11 cellular contexts compared by ENCODE assay signal in the genomic region with DNA sequence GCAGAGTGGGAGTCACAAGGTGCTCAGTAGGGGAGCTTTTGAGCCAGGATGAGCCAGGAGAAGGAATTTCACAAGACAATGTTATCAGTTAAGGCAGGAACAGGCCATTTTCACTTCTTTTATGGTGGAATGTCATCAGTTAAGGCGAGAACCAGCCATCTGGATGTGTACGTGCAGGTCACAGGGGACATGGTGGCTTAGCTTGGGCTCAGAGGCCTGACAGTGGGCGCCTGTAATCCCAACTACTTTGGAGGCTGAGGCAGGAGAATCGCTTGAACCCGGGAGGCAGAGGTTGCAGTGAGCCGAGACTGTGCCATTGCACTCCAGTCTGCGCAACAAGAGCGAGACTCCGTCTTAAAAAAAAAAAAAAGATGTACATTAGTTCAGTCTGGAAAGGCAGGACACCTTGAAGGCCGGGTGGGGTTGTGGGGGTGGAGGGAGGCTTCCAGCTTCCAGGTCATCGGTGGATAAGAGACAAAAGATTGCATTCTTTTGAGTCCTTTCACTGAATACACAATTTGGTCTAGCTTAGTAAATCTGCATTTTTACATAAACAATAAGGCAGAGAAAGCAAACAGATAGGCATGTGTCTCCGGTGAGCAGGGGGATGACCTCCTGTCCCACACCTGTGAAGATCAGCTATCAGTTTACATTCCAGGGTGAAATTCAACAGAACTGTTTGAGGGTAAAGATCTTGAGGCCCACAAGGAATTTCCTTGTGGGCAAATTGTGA. TPM values are rescaled to one million over a fixed set of nuclear protein-coding genes. Genes with fewer than 3 reads are reported as not detected.
DNase-seq lines count a peak whose midpoint lies in the region; ATAC-seq, FAIRE-seq and TF ChIP-seq lines count a peak whose summit lies in the region.
"Not testable (repeated sequence)": the region's sequence is repeated elsewhere in the genome, so short reads cannot be mapped to it uniquely, and the experiment has no call there.
"Had no signal": no experiment of that assay in that cellular context is flagged by ENCODE, and none has a peak within 500 bp of the region (broad histone marks: within the 10 kb centered on the region; RNA-seq: fewer than 3 reads in every experiment).

No MANE protein-coding gene starts in this region.

- H4K20me1 ChIP-seq in neural progenitor cell (ENCODE audit: low read depth), result not testable (repeated sequence)

- peak overlapping the region; percentile 95 for H3K27ac Mint-ChIP-seq in Caco-2 (ENCODE audit: unreplicated experiment)
- H3K27ac Mint-ChIP-seq in activated naive CD4-positive, alpha-beta T cell treated with anti-CD3 and anti-CD28 coated beads, Interleukin-2, amount 10 ng/mL, durations not matched to agents 7 days and 5 days, result peak overlapping the region; percentile 52
- peak overlapping the region; percentile 98 for H3K27ac Mint-ChIP-seq in endodermal cell
- not testable (repeated sequence) for H3K27ac Mint-ChIP-seq in neural progenitor cell
- peak overlapping the region; percentile 98 for H3K27ac Mint-ChIP-seq in stimulated activated effector memory CD8-positive, alpha-beta T cell treated with anti-CD3 and anti-CD28 coated beads, Interleukin-12 subunit alpha, Interleukin-12 subunit beta, amount 100 ng/mL, for 72 hours

- CTCF ChIA-PET in Caco-2 (lab: Charles Lee), result interaction anchor here (0.7 to 1.4 kb wide), 5 partner anchors 19 to 452 kb away, joined by 3 to 4 read pairs (median 3); partner anchors contain the start of gene LRRC3
- CTCF ChIA-PET in activated naive CD4-positive, alpha-beta T cell treated with anti-CD3 and anti-CD28 coated beads, Interleukin-2, amount 10 ng/mL, durations not matched to agents 7 days and 5 days (lab: Charles Lee), result interaction anchor here (0.8 to 1.2 kb wide), 2 partner anchors 11 to 169 kb away, joined by 3 read pairs; partner anchors contain the start of gene TRPM2

- not testable (repeated sequence) for BruUV-seq in Caco-2 (replicated peaks; lab: Mats Ljungman, UMichigan)

- peak overlapping the region; percentile 51 for H3K9ac ChIP-seq in HUES64 (ENCODE audit: low read depth, low read length)
- peak overlapping the region; percentile 88 for H3K9ac ChIP-seq in endodermal cell (ENCODE audit: extremely low read depth, low read length, poor library complexity, severe bottlenecking)
- H3K9ac ChIP-seq in kidney (ENCODE audit: low read length in 2 of 2); neural progenitor cell: not testable (repeated sequence)

- H3K4me1 Mint-ChIP-seq in Caco-2 (ENCODE audit: low read depth, unreplicated experiment) (peaks cover 41% of the 10 kb centered on the region), endodermal cell (peaks cover 51% of the 10 kb centered on the region), neural progenitor cell (peaks cover 22% of the 10 kb centered on the region)
- H3K4me1 Mint-ChIP-seq in activated naive CD4-positive, alpha-beta T cell treated with anti-CD3 and anti-CD28 coated beads, Interleukin-2, amount 10 ng/mL, durations not matched to agents 7 days and 5 days, result peaks cover 27% of the 10 kb centered on the region
- H3K4me1 Mint-ChIP-seq in stimulated activated effector memory CD8-positive, alpha-beta T cell treated with anti-CD3 and anti-CD28 coated beads, Interleukin-12 subunit alpha, Interleukin-12 subunit beta, amount 100 ng/mL, for 72 hours, result peaks cover 26% of the 10 kb centered on the region

- H3K27ac ChIP-seq in HUES64 (ENCODE audit: low read depth, low read length) (peak overlapping the region; percentile 76; the same call in 1 of the 2 replicates), endodermal cell (ENCODE audit: low read depth, low read length) (peak overlapping the region; percentile 79)
- H3K27ac ChIP-seq in kidney (ENCODE audit: low read depth in 2 of 2, low read length in 2 of 2); neural progenitor cell: not testable (repeated sequence)

- not testable (repeated sequence) for H3K36me3 ChIP-seq in Caco-2 (ENCODE audit: control insufficient read depth, insufficient read depth, low read length); HUES64 (ENCODE audit: insufficient read depth, low read length); endodermal cell (ENCODE audit: control insufficient read depth, insufficient read depth, low read length); kidney (ENCODE audit: control insufficient read depth in 1 of 2, insufficient read depth in 2 of 2, low read length in 2 of 2); neural progenitor cell

- H2AFZ ChIP-seq in neural progenitor cell (replicated peaks), result peak overlapping the region; percentile 24

- H3K36me3 Mint-ChIP-seq in Caco-2 (ENCODE audit: insufficient read depth, unreplicated experiment), result peaks cover 36% of the 10 kb centered on the region
- not testable (repeated sequence) for H3K36me3 Mint-ChIP-seq in activated naive CD4-positive, alpha-beta T cell treated with anti-CD3 and anti-CD28 coated beads, Interleukin-2, amount 10 ng/mL, durations not matched to agents 7 days and 5 days; endodermal cell (ENCODE audit: low read depth); neural progenitor cell
- peaks cover 33% of the 10 kb centered on the region for H3K36me3 Mint-ChIP-seq in stimulated activated effector memory CD8-positive, alpha-beta T cell treated with anti-CD3 and anti-CD28 coated beads, Interleukin-12 subunit alpha, Interleukin-12 subunit beta, amount 100 ng/mL, for 72 hours

- not testable (repeated sequence) for H3K4me3 ChIP-seq in Caco-2 (ENCODE audit: low read depth, low read length); HUES64 (ENCODE audit: low read length); kidney (ENCODE audit: low read length in 2 of 2); neural progenitor cell
- H3K4me3 ChIP-seq in endodermal cell (ENCODE audit: low read length), result peak overlapping the region; percentile 25

- peaks cover 43% of the 10 kb centered on the region for H3K4me1 ChIP-seq in Caco-2
- peaks cover 14% of the 10 kb centered on the region for H3K4me1 ChIP-seq in HUES64 (ENCODE audit: insufficient read depth, low read length)
- H3K4me1 ChIP-seq in endodermal cell (ENCODE audit: control insufficient read depth, insufficient read depth, low read length), result peaks cover 22% of the 10 kb centered on the region
- not testable (repeated sequence) for H3K4me1 ChIP-seq in kidney (ENCODE audit: control insufficient read depth in 1 of 2, insufficient read depth in 1 of 2, low read depth in 1 of 2, low read length in 2 of 2); neural progenitor cell

- not testable (repeated sequence) for H3K79me2 ChIP-seq in neural progenitor cell (ENCODE audit: low read depth)

- not testable (repeated sequence) for H3K4me2 ChIP-seq in neural progenitor cell

- POLR2A ChIA-PET in Caco-2 (lab: Charles Lee), result not testable (repeated sequence)

- TF ChIP-seq CTCF in Caco-2 (IDR thresholded peaks at IDR 0.05; ENCODE audit: insufficient read depth in 1 of 2, low read depth in 1 of 2, low read length in 1 of 2, severe bottlenecking in 1 of 2, unreplicated experiment in 1 of 2); endodermal cell (conservative IDR thresholded peaks at IDR 0.05); kidney (IDR thresholded peaks at IDR 0.05; ENCODE audit: borderline replicate concordance, extremely low read depth, insufficient read depth); neural progenitor cell (IDR thresholded peaks at IDR 0.05): not testable (repeated sequence)

- FAIRE-seq in kidney (lab: Jason Lieb, UNC), result not testable (repeated sequence)

- intact Hi-C loops in Caco-2 (cut with micrococcal nuclease; ENCODE audit: unreplicated experiment); kidney (cut with DNase I): not testable (repeated sequence)

- H3K9me3 ChIP-seq in Caco-2; HUES64 (ENCODE audit: insufficient read depth, low read depth, low read length); kidney (ENCODE audit: control insufficient read depth in 1 of 2, low read length in 2 of 2); neural progenitor cell (ENCODE audit: low read depth): not testable (repeated sequence)
- H3K9me3 ChIP-seq in endodermal cell (ENCODE audit: control insufficient read depth, low read length), result peaks cover 26% of the 10 kb centered on the region

- not testable (repeated sequence) for ATAC-seq in stimulated activated effector memory CD8-positive, alpha-beta T cell treated with anti-CD3 and anti-CD28 coated beads, Interleukin-12 subunit alpha, Interleukin-12 subunit beta, amount 100 ng/mL, for 72 hours

- not testable (repeated sequence) for H3F3A ChIP-seq in neural progenitor cell (ENCODE audit: low read depth)

- H3K9me3 Mint-ChIP-seq in Caco-2 (ENCODE audit: unreplicated experiment); activated naive CD4-positive, alpha-beta T cell treated with anti-CD3 and anti-CD28 coated beads, Interleukin-2, amount 10 ng/mL, durations not matched to agents 7 days and 5 days; neural progenitor cell; stimulated activated effector memory CD8-positive, alpha-beta T cell treated with anti-CD3 and anti-CD28 coated beads, Interleukin-12 subunit alpha, Interleukin-12 subunit beta, amount 100 ng/mL, for 72 hours: not testable (repeated sequence)
- peaks cover 56% of the 10 kb centered on the region for H3K9me3 Mint-ChIP-seq in endodermal cell

- H3K4me3 Mint-ChIP-seq in Caco-2 (ENCODE audit: unreplicated experiment) (peak overlapping the region; percentile 91), endodermal cell (peak overlapping the region; percentile 27)
- not testable (repeated sequence) for H3K4me3 Mint-ChIP-seq in activated naive CD4-positive, alpha-beta T cell treated with anti-CD3 and anti-CD28 coated beads, Interleukin-2, amount 10 ng/mL, durations not matched to agents 7 days and 5 days; neural progenitor cell; stimulated activated effector memory CD8-positive, alpha-beta T cell treated with anti-CD3 and anti-CD28 coated beads, Interleukin-12 subunit alpha, Interleukin-12 subunit beta, amount 100 ng/mL, for 72 hours

- not testable (repeated sequence) for H3K27me3 ChIP-seq in Caco-2 (replicated peaks; ENCODE audit: control insufficient read depth, insufficient read depth, low read length); HUES64 (ENCODE audit: insufficient read depth, low read length); endodermal cell (ENCODE audit: control insufficient read depth, insufficient read depth, low read length, poor library complexity, severe bottlenecking); neural progenitor cell

- WGBS in HUES64, result 73% methylated on average over 12 of the region's 12 CpGs
- WGBS in endodermal cell (ENCODE audit: insufficient coverage in 1 of 2, insufficient read length in 1 of 2), 2 experiments, result 45 to 75% methylated on average over 11 to 12 of the region's 12 CpGs

- not testable (repeated sequence) for H3K27me3 Mint-ChIP-seq in Caco-2 (ENCODE audit: insufficient read depth, unreplicated experiment); endodermal cell (ENCODE audit: insufficient read depth); neural progenitor cell (ENCODE audit: insufficient read depth, low read depth)
- peaks cover 37% of the 10 kb centered on the region for H3K27me3 Mint-ChIP-seq in activated naive CD4-positive, alpha-beta T cell treated with anti-CD3 and anti-CD28 coated beads, Interleukin-2, amount 10 ng/mL, durations not matched to agents 7 days and 5 days

- peak; percentile 73 to 86 for DNase-seq in Caco-2
- not testable (repeated sequence) for DNase-seq in activated naive CD4-positive, alpha-beta T cell treated with anti-CD3 and anti-CD28 coated beads, Interleukin-2, amount 10 ng/mL, durations not matched to agents 7 days and 5 days; neural progenitor cell (ENCODE audit: low spot score); stimulated activated effector memory CD8-positive, alpha-beta T cell treated with anti-CD3 and anti-CD28 coated beads, Interleukin-12 subunit alpha, Interleukin-12 subunit beta, amount 100 ng/mL, for 72 hours (ENCODE audit: low spot score in 2 of 2)
- DNase-seq in endodermal cell, result peak; percentile 80
- DNase-seq in kidney, result peak; percentile 39

RNA-seq across cellular contexts. Expression of gene CFAP410, which starts 2.7 kb away (rescaled TPM):
- total RNA-seq in Caco-2 (2022) (16.5 and 20.1 TPM in 2 replicates), endodermal cell (10 to 100 TPM; 33.1 to 35.7 TPM), kidney (23.3 TPM), neural progenitor cell (ENCODE audit: low replicate concordance) (7.5 and 17.9 TPM in 2 replicates)
- polyA plus RNA-seq in HUES64 (2013, experiment 1 of 2), result 9.6 TPM
- 11.4 TPM for polyA plus RNA-seq in HUES64 (2013, experiment 2 of 2)
- polyA plus RNA-seq in endodermal cell (2013, experiment 1 of 2), result 18.8 TPM
- polyA plus RNA-seq in endodermal cell (2013, experiment 2 of 2), result 17.7 TPM
- polyA plus RNA-seq in kidney (ENCODE audit: insufficient read depth, low read depth, low replicate concordance), result 45.3 TPM

RNA-seq across cellular contexts. Expression of gene TRPM2, which starts 11.5 kb away (rescaled TPM):
- total RNA-seq in Caco-2 (2022), result 0.07 and 0.20 TPM in 2 replicates
- polyA plus RNA-seq in HUES64 (2013, experiment 1 of 2), result 0.15 TPM
- polyA plus RNA-seq in HUES64 (2013, experiment 2 of 2), result 0.25 TPM
- total RNA-seq in endodermal cell, result 10 to 100 TPM in 1 of 2 donors, 1 to 10 TPM in 1; 1.6 to 12.5 TPM
- 0.36 TPM for polyA plus RNA-seq in endodermal cell (2013, experiment 1 of 2)
- polyA plus RNA-seq in endodermal cell (2013, experiment 2 of 2), result 0.33 TPM
- 11.5 TPM for total RNA-seq in kidney
- polyA plus RNA-seq in kidney (ENCODE audit: insufficient read depth, low read depth, low replicate concordance), result 2.0 TPM
- total RNA-seq in neural progenitor cell (ENCODE audit: low replicate concordance), result 0.28 TPM in 1 of 2 replicates, not detected in the other
- polyA plus RNA-seq: AG04450 had no signal

RNA-seq across cellular contexts. Expression of gene PFKL, which starts 42.0 kb away (rescaled TPM):
- total RNA-seq in Caco-2 (2022) (137 and 140 TPM in 2 replicates), endodermal cell (100 to 1,000 TPM; 195 to 198 TPM), kidney (197 TPM), neural progenitor cell (ENCODE audit: low replicate concordance) (48.7 and 126 TPM in 2 replicates)
- 50.3 TPM for polyA plus RNA-seq in HUES64 (2013, experiment 1 of 2)
- 61.5 TPM for polyA plus RNA-seq in HUES64 (2013, experiment 2 of 2)
- 97.2 TPM for polyA plus RNA-seq in endodermal cell (2013, experiment 1 of 2)
- polyA plus RNA-seq in endodermal cell (2013, experiment 2 of 2), result 95.3 TPM
- polyA plus RNA-seq in kidney (ENCODE audit: insufficient read depth, low read depth, low replicate concordance), result 155 TPM

RNA-seq across cellular contexts. Expression of gene AIRE, which starts 56.2 kb away (rescaled TPM):
- total RNA-seq in Caco-2 (2022) (not detected in 2 replicates), endodermal cell (1 to 10 TPM; 1.2 to 2.7 TPM), kidney (0.25 TPM), neural progenitor cell (ENCODE audit: low replicate concordance) (not detected in 2 replicates)
- 0.15 TPM for polyA plus RNA-seq in HUES64 (2013, experiment 1 of 2)
- not detected for polyA plus RNA-seq in HUES64 (2013, experiment 2 of 2)
- 0.57 TPM for polyA plus RNA-seq in endodermal cell (2013, experiment 1 of 2)
- polyA plus RNA-seq in endodermal cell (2013, experiment 2 of 2), result 0.46 TPM
- 0.09 TPM for polyA plus RNA-seq in kidney (ENCODE audit: insufficient read depth, low read depth, low replicate concordance)
- total RNA-seq: CD4-positive, alpha-beta memory T cell; M059J; SK-MEL-5 had no signal
- polyA plus RNA-seq: AG04450 had no signal
